ENCODE assay signal across 22 cellular contexts in genomic region chr20:25046181-25046641, GRCh38. TPM values are rescaled to one million over a fixed set of nuclear protein-coding genes. Genes with fewer than 3 reads are reported as not detected.
DNase-seq lines count a peak whose midpoint lies in the region; ATAC-seq and TF ChIP-seq lines count a peak whose summit lies in the region.
"Had no signal": no experiment of that assay in that cellular context is flagged by ENCODE, and none has a peak within 500 bp of the region (broad histone marks: within the 10 kb centered on the region; RNA-seq: fewer than 3 reads in every experiment).

No MANE protein-coding gene starts in this region.

- H3K36me3 ChIP-seq in CD4-positive, alpha-beta memory T cell (ENCODE audit: insufficient read depth, low read length), result peaks cover 12% of the 10 kb centered on the region
- H3K36me3 ChIP-seq in endodermal cell (ENCODE audit: control insufficient read depth, insufficient read depth, low read length), result no peaks in the 10 kb centered on the region
- H3K36me3 ChIP-seq in left lung, result peaks cover 0 to 17% of the 10 kb centered on the region in 2 donors
- no peaks in the 10 kb centered on the region for H3K36me3 ChIP-seq in gastrocnemius medialis

- peak overlapping the region in 5 of 7 donors; percentile 18 to 73 (median 29) for H3K27ac Mint-ChIP-seq in CD4-positive, alpha-beta memory T cell
- no peak overlapping the region for H3K27ac Mint-ChIP-seq in endodermal cell
- H3K27ac Mint-ChIP-seq: activated CD4-positive, alpha-beta T cell treated with anti-CD3 and anti-CD28 coated beads for 36 hours had no signal

- peaks cover 25% of the 10 kb centered on the region for H3K4me1 ChIP-seq in CD4-positive, alpha-beta memory T cell (ENCODE audit: insufficient read depth, low read length)
- H3K4me1 ChIP-seq in endodermal cell (ENCODE audit: control insufficient read depth, insufficient read depth, low read length), result no peaks in the 10 kb centered on the region
- peaks cover 21 to 62% of the 10 kb centered on the region in 2 donors for H3K4me1 ChIP-seq in left lung
- H3K4me1 ChIP-seq in gastrocnemius medialis, result peaks cover 94 to 100% of the 10 kb centered on the region in 2 donors
- H3K4me1 ChIP-seq: foreskin keratinocyte had no signal

- H3K27ac ChIP-seq in CD4-positive, alpha-beta memory T cell (ENCODE audit: low read depth, low read length), result no peak overlapping the region
- H3K27ac ChIP-seq in endodermal cell (ENCODE audit: low read depth, low read length) (no peak overlapping the region), left lung (no peak overlapping the region), gastrocnemius medialis (peak overlapping the region; percentile 92 to 95 (median 95))
- H3K27ac ChIP-seq: foreskin keratinocyte, SK-N-MC had no signal

- ATAC-seq in left lung (peak; percentile 60), gastrocnemius medialis (peak; percentile 76 to 80)
- ATAC-seq: activated CD4-positive, alpha-beta T cell treated with anti-CD3 and anti-CD28 coated beads for 36 hours; foreskin keratinocyte; naive thymus-derived CD8-positive, alpha-beta T cell; stimulated activated naive CD8-positive, alpha-beta T cell treated with anti-CD3 and anti-CD28 coated beads, Interleukin-15, amount 100 ng/mL, for 72 hours had no signal

- 82 to 89% methylated on average over 6 to 14 of the region's 14 CpGs for WGBS in endodermal cell (ENCODE audit: insufficient coverage in 1 of 2, insufficient read length in 1 of 2), 2 experiments

- H3K9me3 Mint-ChIP-seq in CD4-positive, alpha-beta memory T cell, result peaks cover 0 to 2% (median 0%) of the 10 kb centered on the region in 8 donors
- no peaks in the 10 kb centered on the region for H3K9me3 Mint-ChIP-seq in endodermal cell
- H3K9me3 Mint-ChIP-seq: naive thymus-derived CD8-positive, alpha-beta T cell; stimulated activated naive CD8-positive, alpha-beta T cell treated with anti-CD3 and anti-CD28 coated beads, Interleukin-15, amount 100 ng/mL, for 72 hours had no signal

- in situ Hi-C loops in gastrocnemius medialis (cut with MboI; ENCODE audit: low sequenced_read_pairs in 4 of 4), result no loop called here

- H3K36me3 Mint-ChIP-seq in CD4-positive, alpha-beta memory T cell, result peaks cover 4 to 28% of the 10 kb centered on the region in 2 donors
- no peaks in the 10 kb centered on the region for H3K36me3 Mint-ChIP-seq in endodermal cell (ENCODE audit: low read depth)

- peak in 1 of 2 donors; percentile 30 for TF ChIP-seq POLR2A in gastrocnemius medialis (IDR thresholded peaks at IDR 0.05)

- H3K4me1 Mint-ChIP-seq in CD4-positive, alpha-beta memory T cell, result peaks cover 21 to 60% (median 48%) of the 10 kb centered on the region in 4 donors
- H3K4me1 Mint-ChIP-seq in endodermal cell, result no peaks in the 10 kb centered on the region

- no peaks in the 10 kb centered on the region for H3K9me3 ChIP-seq in CD4-positive, alpha-beta memory T cell (ENCODE audit: control insufficient read depth in 1 of 2, low read length in 2 of 2)
- H3K9me3 ChIP-seq in endodermal cell (ENCODE audit: control insufficient read depth, low read length) (no peaks in the 10 kb centered on the region), left lung (no peaks in the 10 kb centered on the region), gastrocnemius medialis (no peaks in the 10 kb centered on the region)
- H3K9me3 ChIP-seq: ascending aorta, prostate gland had no signal

- no peak overlapping the region for H3K4me3 Mint-ChIP-seq in CD4-positive, alpha-beta memory T cell
- no peak overlapping the region for H3K4me3 Mint-ChIP-seq in endodermal cell
- H3K4me3 Mint-ChIP-seq: activated CD4-positive, alpha-beta T cell treated with anti-CD3 and anti-CD28 coated beads for 36 hours; naive thymus-derived CD8-positive, alpha-beta T cell; stimulated activated naive CD8-positive, alpha-beta T cell treated with anti-CD3 and anti-CD28 coated beads, Interleukin-15, amount 100 ng/mL, for 72 hours had no signal

- intact Hi-C loops in CD4-positive, alpha-beta memory T cell (cut with micrococcal nuclease), result no loop called here
- intact Hi-C loops in left lung (cut with DNase I) (no loop called here), gastrocnemius medialis (cut with DNase I; ENCODE audit: low total_unique reads) (no loop called here)

- no peak overlapping the region for H3K4me3 ChIP-seq in CD4-positive, alpha-beta memory T cell (ENCODE audit: low read length in 2 of 2)
- H3K4me3 ChIP-seq in endodermal cell (ENCODE audit: low read length) (no peak overlapping the region), left lung (no peak overlapping the region), gastrocnemius medialis (no peak overlapping the region)
- H3K4me3 ChIP-seq: ascending aorta, prostate gland, SK-N-MC had no signal

- no peaks in the 10 kb centered on the region for H3K27me3 ChIP-seq in CD4-positive, alpha-beta memory T cell (ENCODE audit: insufficient read depth, low read length)
- H3K27me3 ChIP-seq in endodermal cell (ENCODE audit: control insufficient read depth, insufficient read depth, low read length, poor library complexity, severe bottlenecking), result peaks cover 37% of the 10 kb centered on the region
- no peaks in the 10 kb centered on the region for H3K27me3 ChIP-seq in left lung
- no peaks in the 10 kb centered on the region for H3K27me3 ChIP-seq in gastrocnemius medialis
- H3K27me3 ChIP-seq: ascending aorta, foreskin keratinocyte had no signal

- CTCF ChIA-PET in CD4-positive, alpha-beta memory T cell (lab: Charles Lee; ENCODE audit: partially characterized antibody), result interaction anchor here (1.3 kb wide), 2 partner anchors 10 to 13 kb away, joined by 3 read pairs; no protein-coding TSS in a partner anchor

- TF ChIP-seq CTCF in endodermal cell (conservative IDR thresholded peaks at IDR 0.05), result no peak
- no peak for TF ChIP-seq CTCF in left lung (IDR thresholded peaks at IDR 0.05)
- TF ChIP-seq CTCF in gastrocnemius medialis (IDR thresholded peaks at IDR 0.05 in 4 of 5, conservative IDR thresholded peaks at IDR 0.05 in 1 of 5), result no peak
- no peak for TF ChIP-seq CTCF in GM10266 (IDR thresholded peaks at IDR 0.05; ENCODE audit: control insufficient read depth, insufficient read depth, low read depth, missing control alignments)

- POLR2A ChIA-PET in CD4-positive, alpha-beta memory T cell (lab: Charles Lee; ENCODE audit: partially characterized antibody), result interaction anchor here (1.5 to 1.6 kb wide), 2 partner anchors 10 to 12 kb away, joined by 3 to 5 read pairs; partner anchors contain the start of gene ACSS1

- no peak for DNase-seq in CD4-positive, alpha-beta memory T cell
- DNase-seq in endodermal cell, result peak; percentile 30
- DNase-seq in left lung, result peak in 1 of 2 donors; percentile 64
- peak; percentile 90 to 94 for DNase-seq in gastrocnemius medialis
- no peak for DNase-seq in KG1 (lab: John Stamatoyannopoulos, UW)
- DNase-seq in LoVo (ENCODE audit: low spot score), result no peak
- DNase-seq in GM10266 (ENCODE audit: extremely low spot score), result no peak
- no peak for DNase-seq in activated CD8-positive, alpha-beta memory T cell treated with anti-CD3 and anti-CD28 coated beads, Interleukin-2, amount 50 U/mL, for 48 hours
- DNase-seq: activated CD4-positive, alpha-beta T cell treated with anti-CD3 and anti-CD28 coated beads for 36 hours; activated CD8-positive, alpha-beta memory T cell treated with anti-CD3 and anti-CD28 coated beads, Interleukin-2, amount 50 U/mL, for 4 hours; DMS79 treated with DMSO at 0.1 percent for 48 hours; foreskin keratinocyte; NCI-H1092; NCI-H526 treated with DMSO at 0.1 percent for 48 hours; OCI-M1; stimulated activated naive CD8-positive, alpha-beta T cell treated with anti-CD3 and anti-CD28 coated beads, Interleukin-15, amount 100 ng/mL, for 72 hours; T1000 had no signal

- H3K9ac ChIP-seq in endodermal cell (ENCODE audit: extremely low read depth, low read length, poor library complexity, severe bottlenecking), result no peak overlapping the region

- no peaks in the 10 kb centered on the region for H3K27me3 Mint-ChIP-seq in CD4-positive, alpha-beta memory T cell
- H3K27me3 Mint-ChIP-seq in endodermal cell (ENCODE audit: insufficient read depth), result peaks cover 35% of the 10 kb centered on the region
- H3K27me3 Mint-ChIP-seq: activated CD4-positive, alpha-beta T cell treated with anti-CD3 and anti-CD28 coated beads for 36 hours; naive thymus-derived CD8-positive, alpha-beta T cell; stimulated activated naive CD8-positive, alpha-beta T cell treated with anti-CD3 and anti-CD28 coated beads, Interleukin-15, amount 100 ng/mL, for 72 hours had no signal

RNA-seq across cellular contexts. Expression of gene ACSS1, which starts 11.7 kb away (rescaled TPM):
- 10 to 100 TPM; 55.4 to 56.5 TPM for total RNA-seq in CD4-positive, alpha-beta memory T cell
- 10 to 100 TPM; 44.6 to 47.2 TPM for polyA plus RNA-seq in CD4-positive, alpha-beta memory T cell
- total RNA-seq in endodermal cell, result under 1 TPM in 1 of 2 donors, not detected in 1; 0.22 TPM
- polyA plus RNA-seq in endodermal cell (2013, experiment 1 of 2), result 0.68 TPM
- polyA plus RNA-seq in endodermal cell (2013, experiment 2 of 2), result 0.50 TPM
- 10 to 100 TPM; 26.6 to 40.7 TPM for total RNA-seq in left lung
- total RNA-seq in gastrocnemius medialis, result 10 to 100 TPM; 11.4 to 84.6 (median 11.8) TPM

RNA-seq across cellular contexts. Expression of gene VSX1, which starts 35.7 kb away (rescaled TPM):
- total RNA-seq in CD4-positive, alpha-beta memory T cell, result not detected
- polyA plus RNA-seq in CD4-positive, alpha-beta memory T cell, result not detected
- total RNA-seq in endodermal cell (not detected), left lung (not detected), gastrocnemius medialis (1 to 10 TPM in 1 of 4 donors, under 1 TPM in 1, not detected in 2; 0.20 to 3.0 TPM)
- 0.39 TPM for polyA plus RNA-seq in endodermal cell (2013, experiment 1 of 2)
- not detected for polyA plus RNA-seq in endodermal cell (2013, experiment 2 of 2)
- total RNA-seq: activated CD4-positive, alpha-beta T cell treated with anti-CD3 and anti-CD28 coated beads for 36 hours; ascending aorta; foreskin keratinocyte; naive thymus-derived CD8-positive, alpha-beta T cell; prostate gland; urinary bladder had no signal
- polyA plus RNA-seq: foreskin keratinocyte; naive thymus-derived CD8-positive, alpha-beta T cell had no signal

RNA-seq across cellular contexts. Expression of gene APMAP, which starts 53.7 kb away (rescaled TPM):
- total RNA-seq in CD4-positive, alpha-beta memory T cell, result 10 to 100 TPM; 48.4 to 50.0 TPM
- 100 to 1,000 TPM in 1 of 2 donors, 10 to 100 TPM in 1; 70.7 to 130 TPM for polyA plus RNA-seq in CD4-positive, alpha-beta memory T cell
- total RNA-seq in endodermal cell, result 10 to 100 TPM; 60.2 to 65.6 TPM
- 76.8 TPM for polyA plus RNA-seq in endodermal cell (2013, experiment 1 of 2)
- polyA plus RNA-seq in endodermal cell (2013, experiment 2 of 2), result 70.0 TPM
- 10 to 100 TPM; 82.5 to 83.6 TPM for total RNA-seq in left lung
- total RNA-seq in gastrocnemius medialis, result 100 to 1,000 TPM in 1 of 4 donors, 10 to 100 TPM in 3; 24.2 to 108 (median 29.3) TPM

Comparison
In these comparisons a context has a peak if more than half of its experiments do, and no peak if none do; other contexts are left out.
1. DNase-seq: peak in endodermal cell (single experiment) and gastrocnemius medialis (2 of 2); none in CD4-positive, alpha-beta memory T cell (0 of 5), KG1 (single experiment), LoVo (single experiment), GM10266 (single experiment) and activated CD8-positive, alpha-beta memory T cell treated with anti-CD3 and anti-CD28 coated beads, Interleukin-2, amount 50 U/mL, for 48 hours (single experiment).
2. H3K27ac ChIP-seq: peak in gastrocnemius medialis (4 of 4); none in CD4-positive, alpha-beta memory T cell (single experiment), endodermal cell (single experiment) and left lung (0 of 2).
3. RNA of gene ACSS1, which starts 11.7 kb away (total RNA-seq): 55.4 to 56.5 TPM in CD4-positive, alpha-beta memory T cell, 26.6 to 40.7 TPM in left lung and 11.4 to 84.6 TPM in gastrocnemius medialis; 0.22 TPM in endodermal cell; every median in the first group is over 10 times any median in the second.